12 cellular contexts compared by ENCODE assay signal in the genomic region with DNA sequence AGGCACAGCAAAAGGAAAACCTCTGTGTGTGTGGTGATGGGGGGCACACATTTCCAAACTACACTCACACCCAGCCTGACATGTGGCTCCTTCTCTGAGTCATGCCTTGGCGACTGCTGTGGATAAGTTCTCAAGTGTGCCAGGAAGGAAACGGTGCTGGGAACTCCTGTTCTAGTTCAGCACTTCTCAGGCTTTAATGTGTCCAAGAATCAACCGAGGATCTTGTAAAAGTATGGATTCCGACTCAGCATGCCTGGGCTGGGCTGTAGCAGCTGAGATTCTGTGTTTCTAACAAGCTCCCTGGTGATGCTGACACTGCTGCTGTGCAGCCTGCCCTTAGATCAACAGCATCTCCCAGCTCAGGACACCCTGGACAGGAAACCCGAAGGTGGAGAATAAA. TPM values are rescaled to one million over a fixed set of nuclear protein-coding genes. Genes with fewer than 3 reads are reported as not detected.
DNase-seq lines count a peak whose midpoint lies in the region; ATAC-seq and TF ChIP-seq lines count a peak whose summit lies in the region.
"Had no signal": no experiment of that assay in that cellular context is flagged by ENCODE, and none has a peak within 500 bp of the region (broad histone marks: within the 10 kb centered on the region; RNA-seq: fewer than 3 reads in every experiment).

No MANE protein-coding gene starts in this region.

- H3K36me3 ChIP-seq in lung (ENCODE audit: control insufficient read depth in 2 of 2, insufficient read depth in 2 of 2, low read length in 2 of 2): no peaks in the 10 kb centered on the region
- H3K36me3 ChIP-seq in CD4-positive, alpha-beta memory T cell (ENCODE audit: insufficient read depth, low read length): no peaks in the 10 kb centered on the region
- H3K36me3 ChIP-seq: WERI-Rb-1 had no signal

- no peaks in the 10 kb centered on the region for H3K9me3 ChIP-seq in AG04450 (ENCODE audit: control insufficient read depth, insufficient read depth, low read length)
- no peaks in the 10 kb centered on the region for H3K9me3 ChIP-seq in lung (ENCODE audit: control insufficient read depth in 2 of 2, insufficient read depth in 1 of 2, low read length in 1 of 2)
- H3K9me3 ChIP-seq in CD4-positive, alpha-beta memory T cell (ENCODE audit: control insufficient read depth in 1 of 2, low read length in 2 of 2): no peaks in the 10 kb centered on the region

- peaks cover 15% of the 10 kb centered on the region for H3K27me3 Mint-ChIP-seq in chondrocyte (ENCODE audit: low read depth)
- no peaks in the 10 kb centered on the region for H3K27me3 Mint-ChIP-seq in CD4-positive, alpha-beta memory T cell
- H3K27me3 Mint-ChIP-seq: CD4-positive, CD25-positive, alpha-beta regulatory T cell had no signal

- H3K4me1 Mint-ChIP-seq in chondrocyte (ENCODE audit: low read depth): peaks cover 10% of the 10 kb centered on the region
- no peaks in the 10 kb centered on the region for H3K4me1 Mint-ChIP-seq in CD4-positive, alpha-beta memory T cell

- H3K4me3 ChIP-seq in AG04450 (ENCODE audit: low read depth, low read length) (no peak overlapping the region), lung (no peak overlapping the region)
- H3K4me3 ChIP-seq in CD4-positive, alpha-beta memory T cell (ENCODE audit: low read length in 2 of 2): no peak overlapping the region

- intact Hi-C loops in CD4-positive, alpha-beta memory T cell (cut with micrococcal nuclease): no loop called here

- no peaks in the 10 kb centered on the region for H3K36me3 Mint-ChIP-seq in chondrocyte (ENCODE audit: low read depth)
- no peaks in the 10 kb centered on the region for H3K36me3 Mint-ChIP-seq in CD4-positive, alpha-beta memory T cell
- H3K36me3 Mint-ChIP-seq: CD4-positive, CD25-positive, alpha-beta regulatory T cell had no signal

- no peak overlapping the region for H3K4me3 Mint-ChIP-seq in chondrocyte (ENCODE audit: unreplicated experiment)
- no peak overlapping the region for H3K4me3 Mint-ChIP-seq in CD4-positive, alpha-beta memory T cell
- H3K4me3 Mint-ChIP-seq: CD4-positive, CD25-positive, alpha-beta regulatory T cell had no signal

- peak overlapping the region; percentile 62 for H3K27ac Mint-ChIP-seq in chondrocyte (ENCODE audit: unreplicated experiment)
- H3K27ac Mint-ChIP-seq in CD4-positive, alpha-beta memory T cell: no peak overlapping the region

- H3K9me3 Mint-ChIP-seq in chondrocyte (ENCODE audit: low read depth): no peaks in the 10 kb centered on the region
- peaks cover 0 to 3% (median 0%) of the 10 kb centered on the region in 8 donors for H3K9me3 Mint-ChIP-seq in CD4-positive, alpha-beta memory T cell
- H3K9me3 Mint-ChIP-seq: CD4-positive, CD25-positive, alpha-beta regulatory T cell had no signal

- ATAC-seq in HG02678 (IDR thresholded peaks at IDR 0.05; ENCODE audit: unreplicated experiment): peak; percentile 52
- peak; percentile 83 for ATAC-seq in lung (ENCODE audit: insufficient read depth, low FRiP score)
- ATAC-seq in HG03175 (IDR thresholded peaks at IDR 0.05; ENCODE audit: unreplicated experiment): no peak

- 26 to 30% methylated on average over 5 of the region's 5 CpGs for WGBS in lung, 2 donors

- H3K27ac ChIP-seq in AG04450 (ENCODE audit: low read depth, low read length) (no peak overlapping the region), lung (ENCODE audit: low read depth in 1 of 2, low read length in 1 of 2) (no peak overlapping the region)
- H3K27ac ChIP-seq in CD4-positive, alpha-beta memory T cell (ENCODE audit: low read depth, low read length): no peak overlapping the region
- H3K27ac ChIP-seq: WERI-Rb-1 had no signal

- TF ChIP-seq CTCF in AG04450 (IDR thresholded peaks at IDR 0.05; ENCODE audit: low read depth, low read length): no peak
- TF ChIP-seq CTCF in chondrocyte (IDR thresholded peaks at IDR 0.05): no peak
- TF ChIP-seq CTCF in lung (IDR thresholded peaks at IDR 0.05; ENCODE audit: control extremely low read depth, extremely low read depth): no peak
- no peak for TF ChIP-seq CTCF in GM10266 (IDR thresholded peaks at IDR 0.05; ENCODE audit: control insufficient read depth, insufficient read depth, low read depth, missing control alignments)

- CTCF ChIA-PET in AG04450 (lab: Charles Lee): no interaction called here
- CTCF ChIA-PET in CD4-positive, alpha-beta memory T cell (lab: Charles Lee; ENCODE audit: partially characterized antibody): interaction anchor here (1.2 kb wide), 1 partner anchor 17 kb away, joined by 3 read pairs; no protein-coding TSS in a partner anchor

- peaks cover 10% of the 10 kb centered on the region for H3K27me3 ChIP-seq in AG04450 (ENCODE audit: control insufficient read depth, insufficient read depth, low read length)
- H3K27me3 ChIP-seq in lung (ENCODE audit: control insufficient read depth, insufficient read depth): no peaks in the 10 kb centered on the region
- H3K27me3 ChIP-seq in CD4-positive, alpha-beta memory T cell (ENCODE audit: insufficient read depth, low read length): no peaks in the 10 kb centered on the region

- DNase-seq in AG04450 (ENCODE audit: low read depth, low spot score) (peak; percentile 32), chondrocyte (ENCODE audit: low spot score) (no peak), lung (ENCODE audit: low spot score) (peak; percentile 66), NCI-H1417 (lab: John Stamatoyannopoulos, UW) (no peak), GM10266 (ENCODE audit: extremely low spot score) (no peak)
- DNase-seq in CD4-positive, alpha-beta memory T cell: no peak
- DNase-seq: CD4-positive, CD25-positive, alpha-beta regulatory T cell; NCI-H524; stimulated activated CD4-positive, alpha-beta T cell treated with anti-CD3 and anti-CD28 coated beads, Interleukin-2, amount 100 ng/mL, for 48 hours; WERI-Rb-1 had no signal

- POLR2A ChIA-PET in AG04450 (lab: Yijun Ruan, JAX): no interaction called here
- POLR2A ChIA-PET in CD4-positive, alpha-beta memory T cell (lab: Charles Lee; ENCODE audit: partially characterized antibody): no interaction called here

- H3K4me1 ChIP-seq in lung (ENCODE audit: control insufficient read depth in 2 of 2, insufficient read depth in 2 of 2, low read length in 2 of 2): peaks cover 0 to 2% of the 10 kb centered on the region in 2 donors
- H3K4me1 ChIP-seq in CD4-positive, alpha-beta memory T cell (ENCODE audit: insufficient read depth, low read length): no peaks in the 10 kb centered on the region

RNA-seq across cellular contexts. Expression of a gene that starts 20.2 kb away (rescaled TPM):
- polyA plus RNA-seq in AG04450 (2011; rRNA removed) (not detected in 2 replicates), lung (under 1 TPM; 0.04 to 0.14 TPM)
- polyA minus RNA-seq in AG04450 (2011; rRNA and poly(A)+ RNA removed): not detected in 2 replicates
- total RNA-seq in chondrocyte (not detected in 3 replicates), lung (under 1 TPM in 1 of 2 donors, not detected in 1; 0.57 TPM)
- under 1 TPM; 0.11 to 0.29 TPM for total RNA-seq in CD4-positive, alpha-beta memory T cell
- not detected for polyA plus RNA-seq in CD4-positive, alpha-beta memory T cell

Comparison
In these comparisons a context has a peak if more than half of its experiments do, and no peak if none do; other contexts are left out.
1. DNase-seq: peak in AG04450 (single experiment) and lung (single experiment); none in chondrocyte (single experiment), CD4-positive, alpha-beta memory T cell (0 of 5), NCI-H1417 (0 of 3) and GM10266 (single experiment).